ENCODE assay signal across 8 cellular contexts in genomic region chr17:37607637-37608368, GRCh38.
DNase-seq lines count a peak whose midpoint lies in the region; ATAC-seq lines count a peak whose summit lies in the region.

No MANE protein-coding gene starts in this region.

- no peaks in the 10 kb centered on the region for H3K9me3 ChIP-seq in iPS-15b (ENCODE audit: control insufficient read depth, insufficient read depth, low read length)

- H3K4me1 Mint-ChIP-seq in stimulated activated naive CD8-positive, alpha-beta T cell treated with anti-CD3 and anti-CD28 coated beads, Interleukin-15, Interleukin-2, amounts not matched to agents 100 ng/mL and 50 ng/mL, for 24 hours (ENCODE audit: low read depth), result peaks cover 56% of the 10 kb centered on the region

- peak overlapping the region; percentile 78 for H3K27ac Mint-ChIP-seq in stimulated activated naive CD8-positive, alpha-beta T cell treated with anti-CD3 and anti-CD28 coated beads, Interleukin-15, Interleukin-2, amounts not matched to agents 100 ng/mL and 50 ng/mL, for 24 hours

- no peak for ATAC-seq in HG03439 (IDR thresholded peaks at IDR 0.05; ENCODE audit: unreplicated experiment)

- no peak overlapping the region for H3K9ac ChIP-seq in iPS-15b (ENCODE audit: low read depth, low read length)

- H3K4me3 ChIP-seq in iPS-15b (ENCODE audit: low read depth, low read length), result peak overlapping the region; percentile 40

- H3K36me3 Mint-ChIP-seq in stimulated activated naive CD8-positive, alpha-beta T cell treated with anti-CD3 and anti-CD28 coated beads, Interleukin-15, Interleukin-2, amounts not matched to agents 100 ng/mL and 50 ng/mL, for 24 hours (ENCODE audit: low read depth), result peaks cover 20% of the 10 kb centered on the region

- peak overlapping the region; percentile 94 for H3K4me3 Mint-ChIP-seq in stimulated activated naive CD8-positive, alpha-beta T cell treated with anti-CD3 and anti-CD28 coated beads, Interleukin-15, Interleukin-2, amounts not matched to agents 100 ng/mL and 50 ng/mL, for 24 hours

- DNase-seq in activated CD8-positive, alpha-beta memory T cell treated with anti-CD3 and anti-CD28 coated beads, Interleukin-2, amount 50 U/mL, for 48 hours, result peak; percentile 62
- DNase-seq in activated CD8-positive, alpha-beta memory T cell treated with anti-CD3 and anti-CD28 coated beads, Interleukin-2, amount 50 U/mL, for 4 hours, result no peak
- DNase-seq in activated T-helper 1 cell treated with Interleukin-2 at 50 U/mL for 16 hours (ENCODE audit: low read depth) (peak; percentile 1), NCI-H1105 treated with DMSO at 0.1 percent for 48 hours (lab: John Stamatoyannopoulos, UW) (no peak), AG08395 (ENCODE audit: low spot score) (no peak)

- H3K27me3 ChIP-seq in iPS-15b (ENCODE audit: control insufficient read depth, insufficient read depth, low read length), result no peaks in the 10 kb centered on the region

- H3K36me3 ChIP-seq in iPS-15b (ENCODE audit: control insufficient read depth, insufficient read depth, low read length), result peaks cover 2% of the 10 kb centered on the region

- H3K9me3 Mint-ChIP-seq in stimulated activated naive CD8-positive, alpha-beta T cell treated with anti-CD3 and anti-CD28 coated beads, Interleukin-15, Interleukin-2, amounts not matched to agents 100 ng/mL and 50 ng/mL, for 24 hours, result no peaks in the 10 kb centered on the region

- H3K27me3 Mint-ChIP-seq in stimulated activated naive CD8-positive, alpha-beta T cell treated with anti-CD3 and anti-CD28 coated beads, Interleukin-15, Interleukin-2, amounts not matched to agents 100 ng/mL and 50 ng/mL, for 24 hours, result no peaks in the 10 kb centered on the region

- peaks cover 11% of the 10 kb centered on the region for H3K4me1 ChIP-seq in iPS-15b (ENCODE audit: control insufficient read depth, insufficient read depth, low read length)

Comparison
In these comparisons a context has a peak if more than half of its experiments do, and no peak if none do; other contexts are left out.
1. DNase-seq: peak in activated CD8-positive, alpha-beta memory T cell treated with anti-CD3 and anti-CD28 coated beads, Interleukin-2, amount 50 U/mL, for 48 hours (single experiment) and activated T-helper 1 cell treated with Interleukin-2 at 50 U/mL for 16 hours (single experiment); none in activated CD8-positive, alpha-beta memory T cell treated with anti-CD3 and anti-CD28 coated beads, Interleukin-2, amount 50 U/mL, for 4 hours (single experiment), NCI-H1105 treated with DMSO at 0.1 percent for 48 hours (single experiment) and AG08395 (single experiment).